9 cellular contexts compared by ENCODE assay signal in genomic region chr9:2837915-2838314, GRCh38. TPM values are rescaled to one million over a fixed set of nuclear protein-coding genes. Genes with fewer than 3 reads are reported as not detected.
DNase-seq lines count a peak whose midpoint lies in the region; ATAC-seq, FAIRE-seq and TF ChIP-seq lines count a peak whose summit lies in the region.
"Had no signal": no experiment of that assay in that cellular context is flagged by ENCODE, and none has a peak within 500 bp of the region (broad histone marks: within the 10 kb centered on the region; RNA-seq: fewer than 3 reads in every experiment).

No MANE protein-coding gene starts in this region.

- DNase-seq in NCI-H2107 treated with DMSO at 0.1 percent for 48 hours (lab: John Stamatoyannopoulos, UW; ENCODE audit: unreplicated experiment), result peak; percentile 20
- no peak for DNase-seq in NCI-H2107 (lab: John Stamatoyannopoulos, UW)
- DNase-seq in cardiac muscle cell (ENCODE audit: low read depth in 1 of 2, low spot score in 1 of 2), result peak in 1 of 2 donors; percentile 59
- DNase-seq in activated CD4-positive, alpha-beta T cell treated with anti-CD3 and anti-CD28 coated beads for 1 hour, result no peak
- DNase-seq: stimulated activated naive CD8-positive, alpha-beta T cell treated with anti-CD3 and anti-CD28 coated beads, Interleukin-15, Interleukin-2, amounts not matched to agents 100 U/mL and 50 U/mL, for 24 hours had no signal

- H3K4me1 ChIP-seq in cardiac muscle cell (ENCODE audit: low read depth), result peaks cover 27% of the 10 kb centered on the region
- peaks cover 25% of the 10 kb centered on the region for H3K4me1 ChIP-seq in stomach smooth muscle (ENCODE audit: control insufficient read depth, insufficient read depth, low read length)

- TF ChIP-seq CTCF in cardiac muscle cell (IDR thresholded peaks at IDR 0.05; ENCODE audit: low read depth, low read length), result peak; percentile 24

- peak overlapping the region in 1 of 2 donors; percentile 12 for H3K9ac ChIP-seq in stomach smooth muscle (ENCODE audit: low read length in 2 of 2)

- H3K4me3 ChIP-seq in cardiac muscle cell (no peak overlapping the region), stomach smooth muscle (ENCODE audit: low read length in 2 of 2) (peak overlapping the region; percentile 9 to 33)

- peaks cover 14% of the 10 kb centered on the region for H3K36me3 ChIP-seq in cardiac muscle cell
- H3K36me3 ChIP-seq in stomach smooth muscle (ENCODE audit: control insufficient read depth in 2 of 2, insufficient read depth in 2 of 2, low read length in 2 of 2), result peaks cover 12 to 18% of the 10 kb centered on the region in 2 donors

- H3K27ac ChIP-seq in cardiac muscle cell (no peak overlapping the region), stomach smooth muscle (ENCODE audit: low read length) (no peak overlapping the region)

- FAIRE-seq in TTC549 (lab: Jason Lieb, UNC), result peak; percentile 50

- ATAC-seq in HG03139 (IDR thresholded peaks at IDR 0.05; ENCODE audit: unreplicated experiment), result no peak
- no peak for ATAC-seq in GM21515 (IDR thresholded peaks at IDR 0.05; ENCODE audit: unreplicated experiment)
- ATAC-seq: stimulated activated naive CD8-positive, alpha-beta T cell treated with anti-CD3 and anti-CD28 coated beads, Interleukin-15, Interleukin-2, amounts not matched to agents 100 U/mL and 50 U/mL, for 24 hours had no signal

- H3K9me3 ChIP-seq in cardiac muscle cell (ENCODE audit: low read depth) (no peaks in the 10 kb centered on the region), stomach smooth muscle (ENCODE audit: control insufficient read depth in 2 of 2, low read length in 2 of 2) (no peaks in the 10 kb centered on the region)

- H3K27me3 ChIP-seq in cardiac muscle cell, result no peaks in the 10 kb centered on the region
- no peaks in the 10 kb centered on the region for H3K27me3 ChIP-seq in stomach smooth muscle (ENCODE audit: control insufficient read depth in 1 of 2, insufficient read depth in 2 of 2, low read length in 2 of 2)

RNA-seq across cellular contexts. Expression of gene PUM3, which starts 6.0 kb away (rescaled TPM):
- total RNA-seq in cardiac muscle cell, result 12.5 and 32.5 TPM in 2 replicates
- 27.5 and 40.2 TPM in 2 replicates for polyA plus RNA-seq in cardiac muscle cell
